ENCODE assay signal across 9 cellular contexts in genomic region chr5:126656397-126657007, GRCh38. TPM values are rescaled to one million over a fixed set of nuclear protein-coding genes. Genes with fewer than 3 reads are reported as not detected.
DNase-seq lines count a peak whose midpoint lies in the region; ATAC-seq, FAIRE-seq and TF ChIP-seq lines count a peak whose summit lies in the region.
"Had no signal": no experiment of that assay in that cellular context is flagged by ENCODE, and none has a peak within 500 bp of the region (broad histone marks: within the 10 kb centered on the region; RNA-seq: fewer than 3 reads in every experiment).

No MANE protein-coding gene starts in this region.

- no peak overlapping the region for H3K4me3 ChIP-seq in HAP-1
- H3K4me3 ChIP-seq in endothelial cell of umbilical vein (replicated peaks in 1 of 3; ENCODE audit: insufficient read depth in 1 of 3, low read depth in 1 of 3, low read length in 3 of 3) = no peak overlapping the region
- H3K4me3 ChIP-seq in neural progenitor cell = no peak overlapping the region
- H3K4me3 ChIP-seq: BLaER1 had no signal

- H3F3A ChIP-seq in neural progenitor cell (ENCODE audit: low read depth) = no peaks in the 10 kb centered on the region

- no peaks in the 10 kb centered on the region for H3K9me1 ChIP-seq in endothelial cell of umbilical vein (replicated peaks; ENCODE audit: control insufficient read depth, extremely low read depth, insufficient read depth, low read length)

- H3K27ac Mint-ChIP-seq in neural progenitor cell = no peak overlapping the region

- H3K9ac ChIP-seq in endothelial cell of umbilical vein (replicated peaks; ENCODE audit: extremely low read depth, insufficient read depth, low read length) = no peak overlapping the region
- no peak overlapping the region for H3K9ac ChIP-seq in neural progenitor cell
- H3K9ac ChIP-seq: BLaER1 had no signal

- in situ Hi-C loops in HAP-1 (cut with MboI; ENCODE audit: low sequenced_read_pairs) = loop anchor here (10.0 to 25.0 kb wide), 2 partner anchors 658 to 831 kb away; no protein-coding TSS in a partner anchor

- no peak overlapping the region for H3K4me3 Mint-ChIP-seq in neural progenitor cell

- H3K27me3 ChIP-seq in HAP-1 (ENCODE audit: low read depth) (no peaks in the 10 kb centered on the region), endothelial cell of umbilical vein (ENCODE audit: control insufficient read depth in 2 of 2, insufficient read depth in 2 of 2, low read length in 2 of 2) (no peaks in the 10 kb centered on the region), neural progenitor cell (no peaks in the 10 kb centered on the region)
- H3K27me3 ChIP-seq: BLaER1 had no signal

- TF ChIP-seq CTCF in endothelial cell of umbilical vein (IDR thresholded peaks at IDR 0.05; ENCODE audit: extremely low read depth in 1 of 2, insufficient read depth in 1 of 2, low read depth in 1 of 2, low read length in 2 of 2) = peak; percentile 61 to 62
- TF ChIP-seq CTCF in neural progenitor cell (IDR thresholded peaks at IDR 0.05) = peak; percentile 93

- TF ChIP-seq POLR2A in endothelial cell of umbilical vein (IDR thresholded peaks at IDR 0.05; ENCODE audit: low read depth, low read length) = no peak

- CTCF ChIA-PET in endothelial cell of umbilical vein (lab: Charles Lee) = interaction anchor here (1.0 to 3.8 kb wide), 9 partner anchors 18 to 836 kb away, joined by 3 to 27 read pairs (median 6); no protein-coding TSS in a partner anchor

- ATAC-seq in HG03175 (IDR thresholded peaks at IDR 0.05; ENCODE audit: unreplicated experiment) = no peak

- peak; percentile 82 for FAIRE-seq in endothelial cell of umbilical vein (lab: Jason Lieb, UNC)

- H3K27me3 Mint-ChIP-seq in neural progenitor cell (ENCODE audit: insufficient read depth, low read depth) = no peaks in the 10 kb centered on the region

- H3K9me3 ChIP-seq in HAP-1 (no peaks in the 10 kb centered on the region), endothelial cell of umbilical vein (replicated peaks; ENCODE audit: control insufficient read depth, insufficient read depth, low read length) (no peaks in the 10 kb centered on the region), neural progenitor cell (ENCODE audit: low read depth) (no peaks in the 10 kb centered on the region)
- H3K9me3 ChIP-seq: BLaER1 had no signal

- intact Hi-C loops in endothelial cell of umbilical vein (cut with micrococcal nuclease) = loop anchor here (1.0 to 5.0 kb wide), 6 partner anchors 124 to 836 kb away; no protein-coding TSS in a partner anchor

- dilution Hi-C loops in endothelial cell of umbilical vein (cut with MboI; ENCODE audit: extremely low pct_ligation_motif_present, low sequenced_read_pairs) = no loop called here

- H3K36me3 Mint-ChIP-seq in neural progenitor cell = no peaks in the 10 kb centered on the region

- H4K20me1 ChIP-seq in endothelial cell of umbilical vein (replicated peaks; ENCODE audit: control insufficient read depth, extremely low read depth, insufficient read depth, low read length) (no peaks in the 10 kb centered on the region), neural progenitor cell (ENCODE audit: low read depth) (no peaks in the 10 kb centered on the region)
- H4K20me1 ChIP-seq: BLaER1 had no signal

- H3K27ac ChIP-seq in endothelial cell of umbilical vein (ENCODE audit: insufficient read depth, low read depth, low read length) = no peak overlapping the region
- H3K27ac ChIP-seq in neural progenitor cell = no peak overlapping the region
- H3K27ac ChIP-seq: BLaER1 had no signal

- H2AFZ ChIP-seq in endothelial cell of umbilical vein (ENCODE audit: low read depth, low read length) (no peak overlapping the region), neural progenitor cell (replicated peaks) (no peak overlapping the region)

- H3K79me2 ChIP-seq in endothelial cell of umbilical vein (ENCODE audit: control insufficient read depth, insufficient read depth, low read length) (no peaks in the 10 kb centered on the region), neural progenitor cell (ENCODE audit: low read depth) (no peaks in the 10 kb centered on the region)

- H3K36me3 ChIP-seq in HAP-1 (replicated peaks) (no peaks in the 10 kb centered on the region), endothelial cell of umbilical vein (ENCODE audit: control insufficient read depth in 2 of 2, extremely low read depth in 1 of 2, insufficient read depth in 2 of 2, low read length in 2 of 2) (no peaks in the 10 kb centered on the region), neural progenitor cell (no peaks in the 10 kb centered on the region)
- H3K36me3 ChIP-seq: BLaER1 had no signal

- H3K4me1 Mint-ChIP-seq in neural progenitor cell = peaks cover 5% of the 10 kb centered on the region

- DNase-seq in NCI-H1092 treated with DMSO at 0.1 percent for 48 hours (lab: John Stamatoyannopoulos, UW) (peak; percentile 25), NCI-H1092 (lab: John Stamatoyannopoulos, UW) (no peak), HAP-1 (ENCODE audit: low spot score in 2 of 2) (peak; percentile 31 to 34), RKO (ENCODE audit: low spot score) (peak; percentile 54), endothelial cell of umbilical vein (ENCODE audit: low read depth, low spot score) (peak; percentile 47), neural progenitor cell (ENCODE audit: low spot score) (peak; percentile 56), GM19238 (ENCODE audit: insufficient read length, low spot score) (no peak)

- no peak overlapping the region for H3K4me2 ChIP-seq in endothelial cell of umbilical vein (ENCODE audit: insufficient read depth, low read length)
- no peak overlapping the region for H3K4me2 ChIP-seq in neural progenitor cell
- H3K4me2 ChIP-seq: BLaER1 had no signal

- H3K4me1 ChIP-seq in HAP-1 = no peaks in the 10 kb centered on the region
- H3K4me1 ChIP-seq in endothelial cell of umbilical vein (ENCODE audit: control insufficient read depth, extremely low read depth, insufficient read depth, low read length) = no peaks in the 10 kb centered on the region
- H3K4me1 ChIP-seq in neural progenitor cell = no peaks in the 10 kb centered on the region

- H3K9me3 Mint-ChIP-seq in neural progenitor cell = no peaks in the 10 kb centered on the region

- POLR2A ChIA-PET in endothelial cell of umbilical vein (lab: Charles Lee) = no interaction called here

- no TSS peak for BruUV-seq in endothelial cell of umbilical vein (replicated peaks; lab: Mats Ljungman, UMichigan)

TF ChIP-seq in endothelial cell of umbilical vein, 7 proteins besides CTCF, POLR2A, EP300 and RAD21:
- no peak for TF ChIP-seq MAX (IDR thresholded peaks at IDR 0.05; ENCODE audit: insufficient read depth, insufficient read length)
TF ChIP-seq in endothelial cell of umbilical vein: peak in this region for 0.

RNA-seq across cellular contexts. Expression of gene PHAX, which starts 55.8 kb away (rescaled TPM):
- total RNA-seq in endothelial cell of umbilical vein = 48.2 and 51.2 TPM in 2 replicates
- 22.6 and 33.0 TPM in 2 replicates for polyA plus RNA-seq in endothelial cell of umbilical vein
- 48.6 and 51.4 TPM in 2 replicates for polyA plus RNA-seq in endothelial cell of umbilical vein (2011; cell fraction: cytosol; rRNA removed)
- polyA plus RNA-seq in endothelial cell of umbilical vein (2011; cell fraction: nucleus; rRNA removed) = 18.0 and 27.0 TPM in 2 replicates
- 42.9 and 75.7 TPM in 2 replicates for polyA plus RNA-seq in endothelial cell of umbilical vein (2012)
- polyA minus RNA-seq in endothelial cell of umbilical vein = 32.4 and 51.4 TPM in 2 replicates
- 18.8 TPM for polyA minus RNA-seq in endothelial cell of umbilical vein (2011; cell fraction: cytosol; rRNA and poly(A)+ RNA removed)
- polyA minus RNA-seq in endothelial cell of umbilical vein (2011; cell fraction: nucleus; rRNA and poly(A)+ RNA removed) = 22.7 and 23.3 TPM in 2 replicates
- 54.5 and 86.8 TPM in 2 replicates for total RNA-seq in neural progenitor cell (ENCODE audit: low replicate concordance)

Comparison
In these comparisons a context has a peak if more than half of its experiments do, and no peak if none do; other contexts are left out.
1. DNase-seq: peak in NCI-H1092 treated with DMSO at 0.1 percent for 48 hours (single experiment), HAP-1 (2 of 2), RKO (single experiment), endothelial cell of umbilical vein (single experiment) and neural progenitor cell (single experiment); none in NCI-H1092 (single experiment) and GM19238 (single experiment).